Comparison of ENCODE assay signal across 7 cellular contexts in genomic region chr9:113221003-113221799, GRCh38. TPM values are rescaled to one million over a fixed set of nuclear protein-coding genes. Genes with fewer than 3 reads are reported as not detected.
A peak's percentile ranks its signal among the peaks of the same experiment; 100 is the strongest.
DNase-seq lines count a peak whose midpoint lies in the region; ATAC-seq and TF ChIP-seq lines count a peak whose summit lies in the region.

A gene with protein sequence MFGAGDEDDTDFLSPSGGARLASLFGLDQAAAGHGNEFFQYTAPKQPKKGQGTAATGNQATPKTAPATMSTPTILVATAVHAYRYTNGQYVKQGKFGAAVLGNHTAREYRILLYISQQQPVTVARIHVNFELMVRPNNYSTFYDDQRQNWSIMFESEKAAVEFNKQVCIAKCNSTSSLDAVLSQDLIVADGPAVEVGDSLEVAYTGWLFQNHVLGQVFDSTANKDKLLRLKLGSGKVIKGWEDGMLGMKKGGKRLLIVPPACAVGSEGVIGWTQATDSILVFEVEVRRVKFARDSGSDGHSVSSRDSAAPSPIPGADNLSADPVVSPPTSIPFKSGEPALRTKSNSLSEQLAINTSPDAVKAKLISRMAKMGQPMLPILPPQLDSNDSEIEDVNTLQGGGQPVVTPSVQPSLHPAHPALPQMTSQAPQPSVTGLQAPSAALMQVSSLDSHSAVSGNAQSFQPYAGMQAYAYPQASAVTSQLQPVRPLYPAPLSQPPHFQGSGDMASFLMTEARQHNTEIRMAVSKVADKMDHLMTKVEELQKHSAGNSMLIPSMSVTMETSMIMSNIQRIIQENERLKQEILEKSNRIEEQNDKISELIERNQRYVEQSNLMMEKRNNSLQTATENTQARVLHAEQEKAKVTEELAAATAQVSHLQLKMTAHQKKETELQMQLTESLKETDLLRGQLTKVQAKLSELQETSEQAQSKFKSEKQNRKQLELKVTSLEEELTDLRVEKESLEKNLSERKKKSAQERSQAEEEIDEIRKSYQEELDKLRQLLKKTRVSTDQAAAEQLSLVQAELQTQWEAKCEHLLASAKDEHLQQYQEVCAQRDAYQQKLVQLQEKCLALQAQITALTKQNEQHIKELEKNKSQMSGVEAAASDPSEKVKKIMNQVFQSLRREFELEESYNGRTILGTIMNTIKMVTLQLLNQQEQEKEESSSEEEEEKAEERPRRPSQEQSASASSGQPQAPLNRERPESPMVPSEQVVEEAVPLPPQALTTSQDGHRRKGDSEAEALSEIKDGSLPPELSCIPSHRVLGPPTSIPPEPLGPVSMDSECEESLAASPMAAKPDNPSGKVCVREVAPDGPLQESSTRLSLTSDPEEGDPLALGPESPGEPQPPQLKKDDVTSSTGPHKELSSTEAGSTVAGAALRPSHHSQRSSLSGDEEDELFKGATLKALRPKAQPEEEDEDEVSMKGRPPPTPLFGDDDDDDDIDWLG (minus strand): TSS chr9:113221277. CDS start chr9:113221243, 34 bp downstream.
SLC31A1 (plus strand) TSS chr9:113221544; CDS start chr9:113256149, 34,605 bp downstream.

- in situ Hi-C loops in astrocyte of the cerebellum (cut with HindIII; ENCODE audit: low sequenced_read_pairs) = no loop called here

- no peak for TF ChIP-seq CTCF in astrocyte of the cerebellum (IDR thresholded peaks at IDR 0.05; ENCODE audit: low read depth, low read length, missing control alignments)

- H3K4me3 ChIP-seq in astrocyte of the cerebellum (ENCODE audit: low read depth, low read length) = peak within 1 kb of the TSS; percentile 89

- ATAC-seq in GM18502 (IDR thresholded peaks at IDR 0.05; ENCODE audit: poor library complexity, unreplicated experiment) = peak; percentile 89
- ATAC-seq in HG02970 (IDR thresholded peaks at IDR 0.05; ENCODE audit: low FRiP score, unreplicated experiment) = peak; percentile 84

- DNase-seq in NCI-H1930 (lab: John Stamatoyannopoulos, UW) (peak; percentile 92 to 96), T-helper 9 cell (peak; percentile 94), astrocyte of the cerebellum (ENCODE audit: low read depth) (peak; percentile 97), hepatic stellate cell (ENCODE audit: low spot score) (peak; percentile 98), renal cortical epithelial cell (ENCODE audit: low read depth) (peak; percentile 95)

RNA-seq across cellular contexts. Expression of the first gene that starts in this region (rescaled TPM):
- 9.6 and 30.2 TPM in 2 replicates for total RNA-seq in renal cortical epithelial cell

RNA-seq across cellular contexts. Expression of gene SLC31A1, which starts in this region (rescaled TPM):
- total RNA-seq in renal cortical epithelial cell = 28.7 and 32.4 TPM in 2 replicates

Comparison
In these comparisons a context has a peak if more than half of its experiments do, and no peak if none do; other contexts are left out.
1. Peak in every context shown above with its lines: DNase-seq, ATAC-seq and H3K4me3 ChIP-seq.